Comparison of ENCODE assay signal across 24 cellular contexts in genomic region chr7:142487124-142487523, GRCh38.
"Had no signal": no experiment of that assay in that cellular context is flagged by ENCODE, and none has a peak within 500 bp of the region (broad histone marks: within the 10 kb centered on the region; RNA-seq: fewer than 3 reads in every experiment).

No MANE protein-coding gene starts in this region.

- H3K4me3 ChIP-seq: ascending aorta, lower lobe of right lung, sigmoid colon, smooth muscle cell, stomach, suprapubic skin, tibial nerve had no signal

- DNase-seq: activated CD4-positive, alpha-beta memory T cell treated with anti-CD3 and anti-CD28 coated beads, Interleukin-2, amount 10 ng/mL, durations not matched to agents 7 days and 5 days; activated CD4-positive, alpha-beta T cell treated with anti-CD3 and anti-CD28 coated beads for 48 hours; activated gamma-delta T cell; activated T-cell treated with anti-CD3 and anti-CD28 coated beads, Interleukin-2, amount 50 U/mL, for 72 hours; brain microvascular endothelial cell; caudate nucleus; dermis blood vessel endothelial cell; effector CD8-positive, alpha-beta T cell; foreskin fibroblast; lower lobe of right lung; naive B cell; retina; sigmoid colon; stimulated activated CD4-positive, alpha-beta T cell treated with anti-CD3 and anti-CD28 coated beads, Interleukin-15, amount 100 ng/mL, for 24 hours; stomach had no signal

- H3K36me3 ChIP-seq: ascending aorta, brain microvascular endothelial cell, lower lobe of right lung, sigmoid colon, stomach, suprapubic skin, tibial nerve had no signal

- H3K36me3 Mint-ChIP-seq: activated naive CD4-positive, alpha-beta T cell treated with anti-CD3 and anti-CD28 coated beads, Interleukin-2, amount 50 U/mL, for 72 hours; stimulated activated memory B cell treated with anti-CD40 and anti-IgM and Interleukin-4, amounts not matched to agents 10 μg/mL and 1 μg/mL and 100 μg/mL, for 72 hours had no signal

- H3K4me1 Mint-ChIP-seq: neural crest cell had no signal

- H3K4me2 ChIP-seq: smooth muscle cell had no signal

- H3K4me1 ChIP-seq: ascending aorta, sigmoid colon, stomach, suprapubic skin, tibial nerve had no signal

- H3K4me3 Mint-ChIP-seq: activated CD4-positive, alpha-beta memory T cell treated with anti-CD3 and anti-CD28 coated beads, Interleukin-2, amount 10 ng/mL, durations not matched to agents 7 days and 5 days; activated T-cell treated with anti-CD3 and anti-CD28 coated beads, Interleukin-2, amount 50 U/mL, for 72 hours; neural crest cell; stimulated activated memory B cell treated with anti-CD40 and anti-IgM and Interleukin-4, amounts not matched to agents 10 μg/mL and 1 μg/mL and 100 μg/mL, for 72 hours had no signal

- H3K27me3 ChIP-seq: ascending aorta, brain microvascular endothelial cell, sigmoid colon, suprapubic skin, tibial nerve had no signal

- H3K9me3 Mint-ChIP-seq: activated CD4-positive, alpha-beta memory T cell treated with anti-CD3 and anti-CD28 coated beads, Interleukin-2, amount 10 ng/mL, durations not matched to agents 7 days and 5 days; activated naive CD4-positive, alpha-beta T cell treated with anti-CD3 and anti-CD28 coated beads, Interleukin-2, amount 50 U/mL, for 72 hours; activated T-cell treated with anti-CD3 and anti-CD28 coated beads, Interleukin-2, amount 50 U/mL, for 72 hours; naive B cell; neural crest cell; stimulated activated memory B cell treated with anti-CD40 and anti-IgM and Interleukin-4, amounts not matched to agents 10 μg/mL and 1 μg/mL and 100 μg/mL, for 72 hours had no signal

- ATAC-seq: activated naive CD4-positive, alpha-beta T cell treated with anti-CD3 and anti-CD28 coated beads, Interleukin-2, amount 50 U/mL, for 72 hours; activated T-cell treated with anti-CD3 and anti-CD28 coated beads, Interleukin-2, amount 50 U/mL, for 72 hours; left lobe of liver; lower lobe of right lung; stimulated activated memory B cell treated with anti-CD40 and anti-IgM and Interleukin-4, amounts not matched to agents 10 μg/mL and 1 μg/mL and 100 μg/mL, for 72 hours had no signal

- H3K27ac Mint-ChIP-seq: activated CD4-positive, alpha-beta memory T cell treated with anti-CD3 and anti-CD28 coated beads, Interleukin-2, amount 10 ng/mL, durations not matched to agents 7 days and 5 days; activated T-cell treated with anti-CD3 and anti-CD28 coated beads, Interleukin-2, amount 50 U/mL, for 72 hours; progenitor cell of endocrine pancreas; stimulated activated memory B cell treated with anti-CD40 and anti-IgM and Interleukin-4, amounts not matched to agents 10 μg/mL and 1 μg/mL and 100 μg/mL, for 72 hours had no signal

- H3K9me3 ChIP-seq: ascending aorta, lower lobe of right lung, sigmoid colon, stomach, suprapubic skin, tibial nerve had no signal

- H3K27ac ChIP-seq: ascending aorta, brain microvascular endothelial cell, lower lobe of right lung, sigmoid colon, stomach, suprapubic skin, tibial nerve had no signal
